1 cellular context compared by ENCODE assay signal in genomic region chr9:109912082-109912581, GRCh38.
TF ChIP-seq lines count a peak whose summit lies in the region.

No MANE protein-coding gene starts in this region.

TF ChIP-seq in HepG2, 621 proteins besides CTCF, POLR2A, EP300 and RAD21 (continued from another document):
- TF ChIP-seq FOXO4 (CRISPR knock-in tag; conservative IDR thresholded peaks at IDR 0.05) (no peak), GRHL1 (CRISPR knock-in tag; conservative IDR thresholded peaks at IDR 0.05) (no peak), ZNF484 (CRISPR knock-in tag; IDR thresholded peaks at IDR 0.05; ENCODE audit: borderline replicate concordance, low read depth) (no peak), ZNF839 (CRISPR knock-in tag; IDR thresholded peaks at IDR 0.05; ENCODE audit: borderline replicate concordance) (no peak)
TF ChIP-seq in HepG2: peak in this region for 0.
